9 cellular contexts compared by ENCODE assay signal in genomic region chr9:71795097-71795807, GRCh38. TPM values are rescaled to one million over a fixed set of nuclear protein-coding genes. Genes with fewer than 3 reads are reported as not detected.
DNase-seq lines count a peak whose midpoint lies in the region; ATAC-seq and TF ChIP-seq lines count a peak whose summit lies in the region.
"Had no signal": no experiment of that assay in that cellular context is flagged by ENCODE, and none has a peak within 500 bp of the region (broad histone marks: within the 10 kb centered on the region; RNA-seq: fewer than 3 reads in every experiment).

No MANE protein-coding gene starts in this region.

- ATAC-seq in GM18508 (IDR thresholded peaks at IDR 0.05; ENCODE audit: insufficient read depth, unreplicated experiment): peak; percentile 90
- ATAC-seq in GM21528 (IDR thresholded peaks at IDR 0.05; ENCODE audit: low FRiP score, unreplicated experiment): peak; percentile 93
- ATAC-seq in HG03558 (IDR thresholded peaks at IDR 0.05; ENCODE audit: extremely low read depth, unreplicated experiment): peak; percentile 88
- ATAC-seq in lower lobe of right lung: peak; percentile 29 to 44
- ATAC-seq: HCT116 had no signal

- no peak overlapping the region for H3K9ac ChIP-seq in neural progenitor cell

- H3K27ac Mint-ChIP-seq in neural progenitor cell: no peak overlapping the region

- H3F3A ChIP-seq in neural progenitor cell (ENCODE audit: low read depth): no peaks in the 10 kb centered on the region

- no peak overlapping the region for H3K27ac ChIP-seq in lower lobe of right lung
- H3K27ac ChIP-seq in neural progenitor cell: no peak overlapping the region

- H3K4me2 ChIP-seq in neural progenitor cell: no peak overlapping the region

- intact Hi-C loops in lower lobe of right lung (cut with DNase I): no loop called here

- H3K27me3 Mint-ChIP-seq in neural progenitor cell (ENCODE audit: insufficient read depth, low read depth): peaks cover 2% of the 10 kb centered on the region

- peaks cover 4% of the 10 kb centered on the region for H3K9me3 Mint-ChIP-seq in neural progenitor cell

- H4K20me1 ChIP-seq in neural progenitor cell (ENCODE audit: low read depth): no peaks in the 10 kb centered on the region

- no peaks in the 10 kb centered on the region for H3K79me2 ChIP-seq in neural progenitor cell (ENCODE audit: low read depth)

- H3K4me3 Mint-ChIP-seq in neural progenitor cell: no peak overlapping the region

- no peaks in the 10 kb centered on the region for H3K4me1 ChIP-seq in lower lobe of right lung
- H3K4me1 ChIP-seq in neural progenitor cell: no peaks in the 10 kb centered on the region

- DNase-seq in lower lobe of right lung (no peak), foreskin fibroblast (no peak), NCI-H2196 treated with DMSO at 0.1 percent for 48 hours (lab: John Stamatoyannopoulos, UW; ENCODE audit: unreplicated experiment) (no peak), NOMO-1 treated with DMSO at 0.1 percent for 48 hours (lab: John Stamatoyannopoulos, UW; ENCODE audit: unreplicated experiment) (no peak), neural progenitor cell (ENCODE audit: low spot score) (no peak)

- H3K27me3 ChIP-seq in lower lobe of right lung (ENCODE audit: low read depth) (no peaks in the 10 kb centered on the region), neural progenitor cell (no peaks in the 10 kb centered on the region)

- TF ChIP-seq CTCF in lower lobe of right lung (IDR thresholded peaks at IDR 0.05) (no peak), foreskin fibroblast (IDR thresholded peaks at IDR 0.05; ENCODE audit: low read depth, low read length) (no peak), neural progenitor cell (IDR thresholded peaks at IDR 0.05) (no peak)

- H3K36me3 ChIP-seq in lower lobe of right lung: no peaks in the 10 kb centered on the region
- H3K36me3 ChIP-seq in neural progenitor cell: no peaks in the 10 kb centered on the region

- H3K4me3 ChIP-seq in lower lobe of right lung (no peak overlapping the region), foreskin fibroblast (ENCODE audit: low read depth in 1 of 2, low read length in 2 of 2) (no peak overlapping the region), neural progenitor cell (no peak overlapping the region)

- no peak overlapping the region for H2AFZ ChIP-seq in neural progenitor cell (replicated peaks)

- H3K36me3 Mint-ChIP-seq in neural progenitor cell: no peaks in the 10 kb centered on the region

- no peaks in the 10 kb centered on the region for H3K9me3 ChIP-seq in lower lobe of right lung
- H3K9me3 ChIP-seq in neural progenitor cell (ENCODE audit: low read depth): no peaks in the 10 kb centered on the region

- H3K4me1 Mint-ChIP-seq in neural progenitor cell: peaks cover 11% of the 10 kb centered on the region

RNA-seq across cellular contexts. Expression of gene CEMIP2, which starts 26.9 kb away (rescaled TPM):
- total RNA-seq in lower lobe of right lung: 152 TPM
- 185 and 218 TPM in 2 replicates for total RNA-seq in neural progenitor cell (ENCODE audit: low replicate concordance)

Comparison
In these comparisons a context has a peak if more than half of its experiments do, and no peak if none do; other contexts are left out.
1. ATAC-seq: peak in every context shown above with its lines; median percentile 93 in GM21528; 90 in GM18508; 88 in HG03558; 36 in lower lobe of right lung.